ENCODE assay signal across 23 cellular contexts in the genomic region with DNA sequence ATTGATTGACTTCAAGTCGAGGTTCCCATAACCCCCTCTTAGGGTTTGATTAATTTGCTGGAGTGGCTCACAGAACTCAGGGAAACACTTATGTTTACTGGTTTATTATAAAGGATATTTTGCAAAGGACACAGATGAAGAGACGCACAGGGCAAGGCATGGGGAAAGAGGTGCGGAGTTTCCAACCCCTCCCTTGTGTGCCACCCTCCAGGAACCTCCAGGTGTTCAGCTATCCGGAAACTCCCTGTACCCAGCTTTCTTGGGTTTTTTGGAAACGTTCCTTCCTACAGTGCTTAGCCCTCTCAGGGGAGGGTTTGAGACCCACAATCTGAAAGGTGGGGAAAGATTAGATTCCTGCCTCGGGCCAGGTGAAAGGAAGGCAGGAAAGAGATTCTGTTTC. TPM values are rescaled to one million over a fixed set of nuclear protein-coding genes. Genes with fewer than 3 reads are reported as not detected.
A peak's percentile ranks its signal among the peaks of the same experiment; 100 is the strongest.
DNase-seq lines count a peak whose midpoint lies in the region; ATAC-seq and TF ChIP-seq lines count a peak whose summit lies in the region.
"Had no signal": no experiment of that assay in that cellular context is flagged by ENCODE, and none has a peak within 500 bp of the region (broad histone marks: within the 10 kb centered on the region; RNA-seq: fewer than 3 reads in every experiment).

No MANE protein-coding gene starts in this region.

- no peak for TF ChIP-seq CTCF in stomach (IDR thresholded peaks at IDR 0.05)

- H3K4me1 Mint-ChIP-seq in T-helper 1 cell treated with Interleukin-12 subunit alpha and Interleukin-12 subunit beta and Interleukin-4 antibody, amounts not matched to agents 30 μg/mL and 1 μg/mL, for 36 hours (ENCODE audit: low read depth) = peaks cover 41% of the 10 kb centered on the region
- H3K4me1 Mint-ChIP-seq in activated naive CD8-positive, alpha-beta T cell treated with anti-CD3 and anti-CD28 coated beads, Interleukin-2, amount 50 U/mL, for 24 hours = peaks cover 84% of the 10 kb centered on the region
- peaks cover 24% of the 10 kb centered on the region for H3K4me1 Mint-ChIP-seq in memory B cell

- peaks cover 6% of the 10 kb centered on the region for H3K9me3 Mint-ChIP-seq in T-helper 1 cell treated with Interleukin-12 subunit alpha and Interleukin-12 subunit beta and Interleukin-4 antibody, amounts not matched to agents 30 μg/mL and 1 μg/mL, for 36 hours
- H3K9me3 Mint-ChIP-seq in activated naive CD8-positive, alpha-beta T cell treated with anti-CD3 and anti-CD28 coated beads, Interleukin-2, amount 50 U/mL, for 24 hours = no peaks in the 10 kb centered on the region
- H3K9me3 Mint-ChIP-seq in memory B cell = peaks cover 6% of the 10 kb centered on the region

- no peaks in the 10 kb centered on the region for H3K9me3 ChIP-seq in stomach
- H3K9me3 ChIP-seq: left lung, prostate gland, testis had no signal

- intact Hi-C loops in stomach (cut with DNase I; ENCODE audit: low total_unique reads) = no loop called here

- no peaks in the 10 kb centered on the region for H3K36me3 ChIP-seq in stomach
- H3K36me3 ChIP-seq: gastroesophageal sphincter, left lung, prostate gland had no signal

- no peak for TF ChIP-seq EP300 in stomach (IDR thresholded peaks at IDR 0.05)

- DNase-seq in T-helper 1 cell (no peak), memory B cell (ENCODE audit: low spot score in 2 of 2) (no peak), stomach (no peak), hypothalamus (lab: John Stamatoyannopoulos, UW) (no peak)
- DNase-seq in activated naive CD8-positive, alpha-beta T cell treated with anti-CD3 and anti-CD28 coated beads, Interleukin-2, amount 50 U/mL, for 24 hours = no peak
- DNase-seq: 8988T; activated CD8-positive, alpha-beta memory T cell treated with anti-CD3 and anti-CD28 coated beads, Interleukin-2, amount 50 U/mL, for 48 hours; activated naive CD4-positive, alpha-beta T cell treated with Interleukin-2 at 50 U/mL for 16 hours; DMS53; GM23248; left lung; MG63; NCI-H1694; NCI-H774; stimulated activated CD4-positive, alpha-beta T cell treated with anti-CD3 and anti-CD28 coated beads, Interleukin-4, amount 100 ng/mL, for 4 hours; testis had no signal

- no peak for ATAC-seq in activated naive CD8-positive, alpha-beta T cell treated with anti-CD3 and anti-CD28 coated beads, Interleukin-2, amount 50 U/mL, for 24 hours
- ATAC-seq in memory B cell (ENCODE audit: low read depth) (no peak), GM21381 (IDR thresholded peaks at IDR 0.05; ENCODE audit: unreplicated experiment) (no peak), GM18868 (IDR thresholded peaks at IDR 0.05; ENCODE audit: unreplicated experiment) (no peak)
- ATAC-seq: gastroesophageal sphincter, Panc1 had no signal

- no peaks in the 10 kb centered on the region for H3K27me3 Mint-ChIP-seq in T-helper 1 cell treated with Interleukin-12 subunit alpha and Interleukin-12 subunit beta and Interleukin-4 antibody, amounts not matched to agents 30 μg/mL and 1 μg/mL, for 36 hours (ENCODE audit: low read depth)
- peaks cover 2% of the 10 kb centered on the region for H3K27me3 Mint-ChIP-seq in activated naive CD8-positive, alpha-beta T cell treated with anti-CD3 and anti-CD28 coated beads, Interleukin-2, amount 50 U/mL, for 24 hours
- H3K27me3 Mint-ChIP-seq in memory B cell = no peaks in the 10 kb centered on the region

- H3K27me3 ChIP-seq in stomach = no peaks in the 10 kb centered on the region
- H3K27me3 ChIP-seq: gastroesophageal sphincter, left lung, MG63, testis had no signal

- peak overlapping the region; percentile 27 for H3K27ac Mint-ChIP-seq in T-helper 1 cell treated with Interleukin-12 subunit alpha and Interleukin-12 subunit beta and Interleukin-4 antibody, amounts not matched to agents 30 μg/mL and 1 μg/mL, for 36 hours
- H3K27ac Mint-ChIP-seq in activated naive CD8-positive, alpha-beta T cell treated with anti-CD3 and anti-CD28 coated beads, Interleukin-2, amount 50 U/mL, for 24 hours = peak overlapping the region; percentile 69
- H3K27ac Mint-ChIP-seq in memory B cell = peak overlapping the region; percentile 19

- WGBS in stomach, 5 donors = 21 to 43% (median 39%) methylated on average over 6 of the region's 6 CpGs

- H3K27ac ChIP-seq in stomach = peak overlapping the region; percentile 73 to 88 (median 80)
- H3K27ac ChIP-seq: gastroesophageal sphincter, GM23248, left lung, skin epidermis, testis had no signal

- peak overlapping the region in 1 of 4 donors; percentile 2 for H3K4me3 ChIP-seq in stomach
- H3K4me3 ChIP-seq: gastroesophageal sphincter, GM23248, left lung, MG63, prostate gland, skin epidermis, testis had no signal

- peaks cover 11% of the 10 kb centered on the region for H3K36me3 Mint-ChIP-seq in T-helper 1 cell treated with Interleukin-12 subunit alpha and Interleukin-12 subunit beta and Interleukin-4 antibody, amounts not matched to agents 30 μg/mL and 1 μg/mL, for 36 hours (ENCODE audit: low read depth)
- peaks cover 31% of the 10 kb centered on the region for H3K36me3 Mint-ChIP-seq in activated naive CD8-positive, alpha-beta T cell treated with anti-CD3 and anti-CD28 coated beads, Interleukin-2, amount 50 U/mL, for 24 hours (ENCODE audit: low read depth)
- peaks cover 3% of the 10 kb centered on the region for H3K36me3 Mint-ChIP-seq in memory B cell

- H3K4me1 ChIP-seq in stomach = peaks cover 0 to 62% (median 32%) of the 10 kb centered on the region in 4 donors
- H3K4me1 ChIP-seq: gastroesophageal sphincter, prostate gland, testis had no signal

- peak overlapping the region; percentile 18 for H3K4me3 Mint-ChIP-seq in T-helper 1 cell treated with Interleukin-12 subunit alpha and Interleukin-12 subunit beta and Interleukin-4 antibody, amounts not matched to agents 30 μg/mL and 1 μg/mL, for 36 hours
- H3K4me3 Mint-ChIP-seq in activated naive CD8-positive, alpha-beta T cell treated with anti-CD3 and anti-CD28 coated beads, Interleukin-2, amount 50 U/mL, for 24 hours = peak overlapping the region; percentile 38
- H3K4me3 Mint-ChIP-seq in memory B cell = no peak overlapping the region

- TF ChIP-seq POLR2A in stomach (IDR thresholded peaks at IDR 0.05) = no peak

RNA-seq across cellular contexts. Expression of gene UCK2, which starts 48.2 kb away (rescaled TPM):
- total RNA-seq in stomach = 10 to 100 TPM; 12.3 to 72.8 (median 40.4) TPM
- polyA plus RNA-seq in stomach = 10 to 100 TPM; 16.5 to 21.5 (median 20.5) TPM

Comparison
In these comparisons a context has a peak if more than half of its experiments do, and no peak if none do; other contexts are left out.
1. H3K27ac Mint-ChIP-seq: peak in every context shown above with its lines; median percentile 69 in activated naive CD8-positive, alpha-beta T cell treated with anti-CD3 and anti-CD28 coated beads, Interleukin-2, amount 50 U/mL, for 24 hours; 27 in T-helper 1 cell treated with Interleukin-12 subunit alpha and Interleukin-12 subunit beta and Interleukin-4 antibody, amounts not matched to agents 30 μg/mL and 1 μg/mL, for 36 hours; 19 in memory B cell.